Comparison of ENCODE assay signal across 12 cellular contexts in the genomic region with DNA sequence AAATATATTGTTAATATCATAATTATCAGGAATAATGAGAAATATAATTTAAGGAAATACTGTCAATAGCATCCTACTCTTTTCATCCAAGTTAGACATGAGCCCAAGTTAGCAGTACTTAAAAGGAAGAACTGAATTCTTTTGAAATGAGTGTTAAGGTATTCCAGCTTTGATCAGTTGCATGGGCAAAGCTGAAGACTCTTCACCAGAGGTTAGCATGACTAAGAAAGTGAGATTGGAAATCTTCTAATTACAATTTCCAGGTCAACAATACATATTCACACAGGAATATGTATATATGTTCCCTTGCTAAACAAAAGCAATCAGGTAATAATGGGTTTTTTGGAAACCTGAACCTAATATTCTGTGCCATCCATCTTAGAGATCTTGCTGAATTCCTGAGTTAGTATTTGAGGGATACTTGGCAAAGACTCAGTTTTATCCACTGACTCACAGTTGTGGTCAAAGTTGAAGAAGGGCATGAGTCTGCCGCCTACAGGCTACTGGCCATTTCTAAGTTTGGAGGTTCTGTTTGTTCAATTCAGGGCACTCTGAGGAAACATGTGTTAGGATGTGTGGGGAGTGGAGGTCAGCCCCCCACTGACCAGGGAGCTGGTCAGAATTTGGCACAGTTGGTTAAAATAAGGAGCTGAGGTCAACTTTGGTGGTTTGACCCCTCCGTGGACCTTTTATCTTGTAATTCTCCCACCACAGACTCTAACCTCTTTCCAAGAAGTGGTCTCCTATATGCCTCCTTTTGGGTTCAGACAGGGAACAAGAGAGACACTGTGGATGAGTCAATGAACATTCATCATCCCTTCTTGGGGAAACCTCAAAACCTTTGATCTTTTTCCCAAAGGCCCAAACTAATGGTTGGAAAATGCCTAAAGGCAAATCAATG.
DNase-seq lines count a peak whose midpoint lies in the region; TF ChIP-seq lines count a peak whose summit lies in the region.
"Had no signal": no experiment of that assay in that cellular context is flagged by ENCODE, and none has a peak within 500 bp of the region (broad histone marks: within the 10 kb centered on the region; RNA-seq: fewer than 3 reads in every experiment).

No MANE protein-coding gene starts in this region.

- no peaks in the 10 kb centered on the region for H3K79me2 ChIP-seq in mammary epithelial cell (ENCODE audit: insufficient read depth, low read length)

- peak overlapping the region; percentile 33 for H3K9ac ChIP-seq in mammary epithelial cell (ENCODE audit: insufficient read depth, low read length)

- no peaks in the 10 kb centered on the region for H4K20me1 ChIP-seq in mammary epithelial cell (ENCODE audit: insufficient read depth, low read length)

- no peak overlapping the region for H2AFZ ChIP-seq in mammary epithelial cell (ENCODE audit: low read depth, low read length)

- in situ Hi-C loops in mammary epithelial cell (cut with MboI; ENCODE audit: low sequenced_read_pairs in 2 of 2): no loop called here

- intact Hi-C loops in mammary epithelial cell (cut with micrococcal nuclease): loop anchor here (1.0 kb wide), 2 partner anchors 10 to 47 kb away; no protein-coding TSS in a partner anchor

- DNase-seq in EH (ENCODE audit: low read depth): peak; percentile 89
- DNase-seq in NCI-H226: peak; percentile 96
- DNase-seq in mammary epithelial cell: peak; percentile 94
- DNase-seq in myocyte (ENCODE audit: low read depth): peak; percentile 90
- no peak for DNase-seq in anterior cingulate cortex (lab: John Stamatoyannopoulos, UW)
- DNase-seq in stimulated activated naive CD4-positive, alpha-beta T cell (lab: John Stamatoyannopoulos, UW): no peak
- no peak for DNase-seq in NOMO-1 treated with dmso at 0.1 percent for 144 hours (lab: John Stamatoyannopoulos, UW; ENCODE audit: unreplicated experiment)
- DNase-seq in globus pallidus (ENCODE audit: low spot score): no peak
- DNase-seq: GF-D8, NCI-H524 treated with DMSO at 0.1 percent for 48 hours, T-helper 9 cell had no signal

- no TSS peak for BruUV-seq in mammary epithelial cell (replicated peaks; lab: Mats Ljungman, UMichigan)

- CTCF ChIA-PET in mammary epithelial cell (lab: Charles Lee; ENCODE audit: low non-redundant PET): no interaction called here

- dilution Hi-C loops in mammary epithelial cell (cut with HindIII; ENCODE audit: low sequenced_read_pairs): no loop called here

- WGBS in mammary epithelial cell (ENCODE audit: low coverage, missing lambda C conversion rate): 29% methylated on average over 2 of the region's 2 CpGs

- H3K4me1 ChIP-seq in mammary epithelial cell (ENCODE audit: insufficient read depth, low read length): peaks cover 48% of the 10 kb centered on the region

- no peaks in the 10 kb centered on the region for H3K27me3 ChIP-seq in mammary epithelial cell (ENCODE audit: insufficient read depth, low read length)
- H3K27me3 ChIP-seq: right atrium auricular region had no signal

- H3K36me3 ChIP-seq in mammary epithelial cell (ENCODE audit: insufficient read depth, low read length): no peaks in the 10 kb centered on the region
- H3K36me3 ChIP-seq: right atrium auricular region had no signal

- H3K4me3 ChIP-seq in mammary epithelial cell (replicated peaks in 1 of 3; ENCODE audit: insufficient read depth in 1 of 3, low read depth in 2 of 3, low read length in 3 of 3): no peak overlapping the region
- H3K4me3 ChIP-seq: right atrium auricular region had no signal

- no peaks in the 10 kb centered on the region for H3K9me3 ChIP-seq in mammary epithelial cell (replicated peaks; ENCODE audit: insufficient read depth, low read length)
- H3K9me3 ChIP-seq: right atrium auricular region had no signal

- peak overlapping the region; percentile 76 for H3K27ac ChIP-seq in mammary epithelial cell (ENCODE audit: insufficient read depth, low read depth, low read length)
- H3K27ac ChIP-seq: right atrium auricular region had no signal

- TF ChIP-seq CTCF in mammary epithelial cell (conservative IDR thresholded peaks at IDR 0.05 in 1 of 2, IDR thresholded peaks at IDR 0.05 in 1 of 2; ENCODE audit: extremely low read depth in 1 of 2, insufficient read depth in 1 of 2, low read depth in 1 of 2, low read length in 2 of 2): peak; percentile 30 to 59

- peak overlapping the region; percentile 34 for H3K4me2 ChIP-seq in mammary epithelial cell (ENCODE audit: insufficient read depth, low read depth, low read length)

Comparison
In these comparisons a context has a peak if more than half of its experiments do, and no peak if none do; other contexts are left out.
1. DNase-seq: peak in EH (single experiment), NCI-H226 (single experiment), mammary epithelial cell (single experiment) and myocyte (single experiment); none in anterior cingulate cortex (0 of 58), stimulated activated naive CD4-positive, alpha-beta T cell (0 of 6), NOMO-1 treated with dmso at 0.1 percent for 144 hours (single experiment) and globus pallidus (single experiment).